Comparison of ENCODE assay signal across 1 cellular context in the genomic region with DNA sequence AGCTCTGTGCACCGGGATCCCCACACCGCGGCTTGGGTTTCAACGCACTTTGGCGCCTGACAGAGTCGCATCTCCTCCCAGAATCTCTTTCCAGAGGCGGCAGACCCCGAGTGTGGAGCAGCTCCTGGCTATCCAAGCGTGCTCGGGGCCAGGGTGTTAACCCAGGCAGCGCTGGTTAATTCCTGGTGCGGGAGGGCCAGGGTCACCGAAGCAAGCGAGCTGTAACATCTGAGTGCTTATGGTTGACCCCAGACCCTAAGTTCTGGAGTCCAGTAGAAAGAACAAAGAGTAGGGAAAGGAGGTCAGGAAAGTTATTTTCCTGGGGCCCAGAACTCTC.
TF ChIP-seq lines count a peak whose summit lies in the region.

No MANE protein-coding gene starts in this region.

TF ChIP-seq in HepG2, 621 proteins besides CTCF, POLR2A, EP300 and RAD21 (continued from another document and continues in another):
- TF ChIP-seq ZNF589 (CRISPR knock-in tag; conservative IDR thresholded peaks at IDR 0.05) (no peak), CCDC6 (CRISPR knock-in tag; IDR thresholded peaks at IDR 0.05) (peak; percentile 49; the same call in 1 of the 2 replicates), TAF15 (IDR thresholded peaks at IDR 0.05; ENCODE audit: low read depth, low read length, poor library complexity, severe bottlenecking) (no peak), ZBTB21 (CRISPR knock-in tag; IDR thresholded peaks at IDR 0.05) (no peak), TOPORS (CRISPR knock-in tag; IDR thresholded peaks at IDR 0.05) (no peak), ZNF136 (CRISPR knock-in tag; IDR thresholded peaks at IDR 0.05; ENCODE audit: low read depth) (no peak), ZNF143 (CRISPR knock-in tag; IDR thresholded peaks at IDR 0.05) (no peak), TEAD2 (CRISPR knock-in tag; IDR thresholded peaks at IDR 0.05) (no peak), ZSCAN29 (CRISPR knock-in tag; conservative IDR thresholded peaks at IDR 0.05) (peak; percentile 10; the same call in 1 of the 2 replicates), SOX13 (IDR thresholded peaks at IDR 0.05) (no peak), SOX13 (CRISPR knock-in tag; conservative IDR thresholded peaks at IDR 0.05 in 1 of 2, IDR thresholded peaks at IDR 0.05 in 1 of 2) (no peak), ETV6 (CRISPR knock-in tag; conservative IDR thresholded peaks at IDR 0.05) (peak; percentile 41; the same call in 1 of the 2 replicates), KDM5B (CRISPR knock-in tag; IDR thresholded peaks at IDR 0.05; ENCODE audit: borderline replicate concordance) (0 out of 2 replicates have a peak, but pooled peaks have one; percentile 3), CREM (IDR thresholded peaks at IDR 0.05) (no peak), CREM (CRISPR knock-in tag; IDR thresholded peaks at IDR 0.05) (no peak), MTF1 (CRISPR knock-in tag; IDR thresholded peaks at IDR 0.05) (no peak), ZNF232 (CRISPR knock-in tag; IDR thresholded peaks at IDR 0.05; ENCODE audit: borderline replicate concordance) (no peak), ZNF776 (CRISPR knock-in tag; IDR thresholded peaks at IDR 0.05) (no peak), ZNF761 (CRISPR knock-in tag; conservative IDR thresholded peaks at IDR 0.05) (peak; percentile 27; the same call in 1 of the 2 replicates), TRIM24 (CRISPR knock-in tag; IDR thresholded peaks at IDR 0.05) (no peak), FOSL1 (CRISPR knock-in tag; IDR thresholded peaks at IDR 0.05; ENCODE audit: borderline replicate concordance) (no peak), ZNF253 (CRISPR knock-in tag; IDR thresholded peaks at IDR 0.05; ENCODE audit: borderline replicate concordance) (0 out of 2 replicates have a peak, but pooled peaks have one; percentile 0), ARNTL (CRISPR knock-in tag; IDR thresholded peaks at IDR 0.05) (peak; percentile 40; the same call in 1 of the 2 replicates), ARID2 (CRISPR knock-in tag; IDR thresholded peaks at IDR 0.05; ENCODE audit: borderline replicate concordance) (no peak), NFYC (CRISPR knock-in tag; IDR thresholded peaks at IDR 0.05) (no peak), ZBTB49 (CRISPR knock-in tag; IDR thresholded peaks at IDR 0.05; ENCODE audit: borderline replicate concordance) (no peak), AFF4 (CRISPR knock-in tag; IDR thresholded peaks at IDR 0.05) (no peak), ZNF678 (CRISPR knock-in tag; IDR thresholded peaks at IDR 0.05) (0 out of 2 replicates have a peak, but pooled peaks have one; percentile 49), ZNF883 (CRISPR knock-in tag; IDR thresholded peaks at IDR 0.05; ENCODE audit: not compliant biosample characterization) (no peak), TFE3 (CRISPR knock-in tag; IDR thresholded peaks at IDR 0.05) (no peak), ZNF343 (CRISPR knock-in tag; IDR thresholded peaks at IDR 0.05) (no peak), ZNF550 (CRISPR knock-in tag; IDR thresholded peaks at IDR 0.05; ENCODE audit: borderline replicate concordance) (no peak), DPF2 (CRISPR knock-in tag; IDR thresholded peaks at IDR 0.05; ENCODE audit: borderline replicate concordance, low read depth) (no peak), NFKB2 (CRISPR knock-in tag; IDR thresholded peaks at IDR 0.05; ENCODE audit: borderline replicate concordance) (no peak), ZNF784 (CRISPR knock-in tag; IDR thresholded peaks at IDR 0.05; ENCODE audit: borderline replicate concordance) (0 out of 2 replicates have a peak, but pooled peaks have one; percentile 55), LRRFIP1 (CRISPR knock-in tag; conservative IDR thresholded peaks at IDR 0.05) (no peak), ARHGAP35 (CRISPR knock-in tag; IDR thresholded peaks at IDR 0.05; ENCODE audit: borderline replicate concordance) (no peak), THYN1 (CRISPR knock-in tag; IDR thresholded peaks at IDR 0.05; ENCODE audit: borderline replicate concordance, low read depth) (no peak), ZNF121 (CRISPR knock-in tag; IDR thresholded peaks at IDR 0.05) (no peak), TAF1 (CRISPR knock-in tag; IDR thresholded peaks at IDR 0.05) (no peak), KAT2B (IDR thresholded peaks at IDR 0.05; ENCODE audit: borderline replicate concordance, low read depth, low read length) (no peak), POGK (CRISPR knock-in tag; conservative IDR thresholded peaks at IDR 0.05) (no peak), PRPF4 (IDR thresholded peaks at IDR 0.05; ENCODE audit: low read depth, low read length, poor library complexity, severe bottlenecking) (no peak)
- TF ChIP-seq, protein P1, sequence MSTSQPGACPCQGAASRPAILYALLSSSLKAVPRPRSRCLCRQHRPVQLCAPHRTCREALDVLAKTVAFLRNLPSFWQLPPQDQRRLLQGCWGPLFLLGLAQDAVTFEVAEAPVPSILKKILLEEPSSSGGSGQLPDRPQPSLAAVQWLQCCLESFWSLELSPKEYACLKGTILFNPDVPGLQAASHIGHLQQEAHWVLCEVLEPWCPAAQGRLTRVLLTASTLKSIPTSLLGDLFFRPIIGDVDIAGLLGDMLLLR (CRISPR knock-in tag; IDR thresholded peaks at IDR 0.05) = no peak
- TF ChIP-seq, protein P2, sequence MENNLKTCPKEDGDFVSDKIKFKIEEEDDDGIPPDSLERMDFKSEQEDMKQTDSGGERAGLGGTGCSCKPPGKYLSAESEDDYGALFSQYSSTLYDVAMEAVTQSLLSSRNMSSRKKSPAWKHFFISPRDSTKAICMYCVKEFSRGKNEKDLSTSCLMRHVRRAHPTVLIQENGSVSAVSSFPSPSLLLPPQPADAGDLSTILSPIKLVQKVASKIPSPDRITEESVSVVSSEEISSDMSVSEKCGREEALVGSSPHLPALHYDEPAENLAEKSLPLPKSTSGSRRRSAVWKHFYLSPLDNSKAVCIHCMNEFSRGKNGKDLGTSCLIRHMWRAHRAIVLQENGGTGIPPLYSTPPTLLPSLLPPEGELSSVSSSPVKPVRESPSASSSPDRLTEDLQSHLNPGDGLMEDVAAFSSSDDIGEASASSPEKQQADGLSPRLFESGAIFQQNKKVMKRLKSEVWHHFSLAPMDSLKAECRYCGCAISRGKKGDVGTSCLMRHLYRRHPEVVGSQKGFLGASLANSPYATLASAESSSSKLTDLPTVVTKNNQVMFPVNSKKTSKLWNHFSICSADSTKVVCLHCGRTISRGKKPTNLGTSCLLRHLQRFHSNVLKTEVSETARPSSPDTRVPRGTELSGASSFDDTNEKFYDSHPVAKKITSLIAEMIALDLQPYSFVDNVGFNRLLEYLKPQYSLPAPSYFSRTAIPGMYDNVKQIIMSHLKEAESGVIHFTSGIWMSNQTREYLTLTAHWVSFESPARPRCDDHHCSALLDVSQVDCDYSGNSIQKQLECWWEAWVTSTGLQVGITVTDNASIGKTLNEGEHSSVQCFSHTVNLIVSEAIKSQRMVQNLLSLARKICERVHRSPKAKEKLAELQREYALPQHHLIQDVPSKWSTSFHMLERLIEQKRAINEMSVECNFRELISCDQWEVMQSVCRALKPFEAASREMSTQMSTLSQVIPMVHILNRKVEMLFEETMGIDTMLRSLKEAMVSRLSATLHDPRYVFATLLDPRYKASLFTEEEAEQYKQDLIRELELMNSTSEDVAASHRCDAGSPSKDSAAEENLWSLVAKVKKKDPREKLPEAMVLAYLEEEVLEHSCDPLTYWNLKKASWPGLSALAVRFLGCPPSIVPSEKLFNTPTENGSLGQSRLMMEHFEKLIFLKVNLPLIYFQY (CRISPR knock-in tag; IDR thresholded peaks at IDR 0.05; ENCODE audit: borderline replicate concordance) = no peak
